8 cellular contexts compared by ENCODE assay signal in genomic region chr2:8574196-8575010, GRCh38.
A peak's percentile ranks its signal among the peaks of the same experiment; 100 is the strongest.
DNase-seq lines count a peak whose midpoint lies in the region; ATAC-seq lines count a peak whose summit lies in the region.

No MANE protein-coding gene starts in this region.

- H3K27ac Mint-ChIP-seq in naive thymus-derived CD8-positive, alpha-beta T cell, result peak overlapping the region in 4 of 10 donors; percentile 37 to 89 (median 73)
- H3K27ac Mint-ChIP-seq in activated naive CD4-positive, alpha-beta T cell treated with anti-CD3 and anti-CD28 coated beads, Interleukin-2, amount 50 U/mL, for 72 hours, result peak overlapping the region in 1 of 2 donors; percentile 42

- H3K27me3 Mint-ChIP-seq in naive thymus-derived CD8-positive, alpha-beta T cell, result peaks cover 13 to 25% (median 17%) of the 10 kb centered on the region in 5 donors

- H3K4me3 Mint-ChIP-seq in naive thymus-derived CD8-positive, alpha-beta T cell, result peak overlapping the region in 9 of 10 donors; percentile 29 to 77 (median 69)

- DNase-seq in SHP77 treated with DMSO at 0.1 percent for 48 hours (lab: John Stamatoyannopoulos, UW) (peak; percentile 70), NCI-H82 treated with DMSO at 0.1 percent for 48 hours (lab: John Stamatoyannopoulos, UW; ENCODE audit: unreplicated experiment) (no peak), DMS153 treated with DMSO at 0.1 percent for 48 hours (lab: John Stamatoyannopoulos, UW; ENCODE audit: unreplicated experiment) (no peak)
- DNase-seq in naive thymus-derived CD8-positive, alpha-beta T cell, result peak in 1 of 10 donors; percentile 23
- DNase-seq in stimulated activated CD4-positive, alpha-beta T cell treated with anti-CD3 and anti-CD28 coated beads, Interleukin-4, amount 100 ng/mL, for 4 hours, result no peak
- no peak for DNase-seq in activated naive CD4-positive, alpha-beta T cell treated with anti-CD3 and anti-CD28 coated beads, Interleukin-2, amount 50 U/mL, for 72 hours (ENCODE audit: low spot score in 2 of 2)

- POLR2A ChIA-PET in naive thymus-derived CD8-positive, alpha-beta T cell (lab: Charles Lee), result interaction anchor here (0.6 to 1.8 kb wide), 2 partner anchors 8 to 30 kb away, joined by 3 to 4 read pairs; no protein-coding TSS in a partner anchor

- H3K9me3 Mint-ChIP-seq in naive thymus-derived CD8-positive, alpha-beta T cell, result no peaks in the 10 kb centered on the region
- H3K9me3 Mint-ChIP-seq in activated naive CD4-positive, alpha-beta T cell treated with anti-CD3 and anti-CD28 coated beads, Interleukin-2, amount 50 U/mL, for 72 hours, result no peaks in the 10 kb centered on the region

- ATAC-seq in GM18519 (IDR thresholded peaks at IDR 0.05; ENCODE audit: low FRiP score, unreplicated experiment), result peak; percentile 55
- ATAC-seq in HG02759 (IDR thresholded peaks at IDR 0.05; ENCODE audit: unreplicated experiment), result peak; percentile 73
- no peak for ATAC-seq in naive thymus-derived CD8-positive, alpha-beta T cell
- ATAC-seq in activated naive CD4-positive, alpha-beta T cell treated with anti-CD3 and anti-CD28 coated beads, Interleukin-2, amount 50 U/mL, for 72 hours, result no peak

- no peaks in the 10 kb centered on the region for H3K36me3 Mint-ChIP-seq in naive thymus-derived CD8-positive, alpha-beta T cell
- no peaks in the 10 kb centered on the region for H3K36me3 Mint-ChIP-seq in activated naive CD4-positive, alpha-beta T cell treated with anti-CD3 and anti-CD28 coated beads, Interleukin-2, amount 50 U/mL, for 72 hours

- H3K4me1 Mint-ChIP-seq in naive thymus-derived CD8-positive, alpha-beta T cell, result peaks cover 22 to 51% (median 42%) of the 10 kb centered on the region in 4 donors

Comparison
In these comparisons a context has a peak if more than half of its experiments do, and no peak if none do; other contexts are left out.
1. ATAC-seq: peak in GM18519 (single experiment) and HG02759 (single experiment); none in naive thymus-derived CD8-positive, alpha-beta T cell (0 of 2) and activated naive CD4-positive, alpha-beta T cell treated with anti-CD3 and anti-CD28 coated beads, Interleukin-2, amount 50 U/mL, for 72 hours (0 of 2).